ENCODE assay signal across 10 cellular contexts in genomic region chr17:56297142-56297541, GRCh38.
DNase-seq lines count a peak whose midpoint lies in the region; ATAC-seq and TF ChIP-seq lines count a peak whose summit lies in the region.
"Had no signal": no experiment of that assay in that cellular context is flagged by ENCODE, and none has a peak within 500 bp of the region (broad histone marks: within the 10 kb centered on the region; RNA-seq: fewer than 3 reads in every experiment).

No MANE protein-coding gene starts in this region.

- CTCF ChIA-PET in OCI-LY7 (lab: Charles Lee; ENCODE audit: unreplicated experiment): no interaction called here

- H3K56ac ChIP-seq in H9 (ENCODE audit: insufficient read length, low read depth, low read length): no peak overlapping the region

- no peaks in the 10 kb centered on the region for H3K36me3 ChIP-seq in OCI-LY7 (ENCODE audit: insufficient read depth, low read length)

- H3K9ac ChIP-seq in H9 (ENCODE audit: extremely low read depth, insufficient read length, low read length): no peak overlapping the region

- H3K14ac ChIP-seq in H9 (ENCODE audit: insufficient read depth, low read length): no peak overlapping the region

- no peak overlapping the region for H3K4ac ChIP-seq in H9 (ENCODE audit: low read depth, low read length)

- peak overlapping the region; percentile 18 for H3K18ac ChIP-seq in H9 (ENCODE audit: insufficient read length, low read depth, low read length)

- no peaks in the 10 kb centered on the region for H3K23me2 ChIP-seq in H9 (ENCODE audit: insufficient read length, low read depth, low read length, poor library complexity, severe bottlenecking)

- no peak overlapping the region for H3K23ac ChIP-seq in H9 (ENCODE audit: insufficient read length, low read depth, low read length)

- peak; percentile 39 for DNase-seq in H9
- peak; percentile 22 for DNase-seq in SK-MEL-5 (ENCODE audit: low read depth, low spot score)
- peak; percentile 7 for DNase-seq in choroid plexus epithelial cell (ENCODE audit: low read depth)
- DNase-seq in stimulated activated CD4-positive, alpha-beta T cell treated with anti-CD3 and anti-CD28 coated beads, Interleukin-4, amount 100 ng/mL, for 1 hour: peak; percentile 2
- no peak for DNase-seq in OCI-LY7 (ENCODE audit: low spot score)
- no peak for DNase-seq in coronary artery (ENCODE audit: low spot score)
- DNase-seq: naive B cell, PC-3 had no signal

- no peak overlapping the region for H3K4me3 Mint-ChIP-seq in H9
- H3K4me3 Mint-ChIP-seq: IgD-negative memory B cell, naive B cell had no signal

- no peak overlapping the region for H2BK120ac ChIP-seq in H9 (ENCODE audit: low read depth, low read length, poor library complexity, severe bottlenecking)

- H3K4me1 ChIP-seq in H9 (ENCODE audit: insufficient read depth, low read length): no peaks in the 10 kb centered on the region
- no peaks in the 10 kb centered on the region for H3K4me1 ChIP-seq in OCI-LY7 (ENCODE audit: insufficient read depth, low read length, poor library complexity, severe bottlenecking)

- H3K27ac Mint-ChIP-seq in H9: peak overlapping the region in 1 of 3 experiments; percentile 8; a peak in 1 of 7 replicates
- H3K27ac Mint-ChIP-seq: IgD-negative memory B cell, naive B cell had no signal

- no peak overlapping the region for H2BK5ac ChIP-seq in H9 (ENCODE audit: insufficient read length, low read length)

- BruUV-seq in OCI-LY7 (replicated peaks; lab: Mats Ljungman, UMichigan): no TSS peak

- no peak overlapping the region for H4K91ac ChIP-seq in H9 (ENCODE audit: insufficient read length, low read depth, low read length)

- no peaks in the 10 kb centered on the region for H3K9me2 ChIP-seq in OCI-LY7 (ENCODE audit: insufficient read depth, low read length)

- no peak overlapping the region for H2BK20ac ChIP-seq in H9 (ENCODE audit: low read depth, low read length, poor library complexity, severe bottlenecking)

- H2AFZ ChIP-seq in H9 (ENCODE audit: low read length) (no peak overlapping the region), OCI-LY7 (ENCODE audit: low read length) (no peak overlapping the region)

- no peak overlapping the region for H3T11ph ChIP-seq in H9 (ENCODE audit: low read length)

- H2AK5ac ChIP-seq in H9 (ENCODE audit: insufficient read length, low read length): no peak overlapping the region

- no peak overlapping the region for H4K5ac ChIP-seq in H9 (ENCODE audit: insufficient read length, low read depth, low read length)

- H3K36me3 Mint-ChIP-seq in H9 (ENCODE audit: insufficient read depth in 1 of 3, low read depth in 3 of 3): no peaks in the 10 kb centered on the region
- H3K36me3 Mint-ChIP-seq: IgD-negative memory B cell, naive B cell had no signal

- H3K9me3 ChIP-seq in H9 (ENCODE audit: control insufficient read depth, low read depth, low read length) (no peaks in the 10 kb centered on the region), OCI-LY7 (ENCODE audit: low read length) (no peaks in the 10 kb centered on the region)

- H3K9me3 Mint-ChIP-seq in H9: no peaks in the 10 kb centered on the region
- H3K9me3 Mint-ChIP-seq: naive B cell had no signal

- TF ChIP-seq CTCF in H9 (conservative IDR thresholded peaks at IDR 0.05): no peak
- TF ChIP-seq CTCF in choroid plexus epithelial cell (conservative IDR thresholded peaks at IDR 0.05; ENCODE audit: low read depth, low read length): no peak
- TF ChIP-seq CTCF in OCI-LY7 (conservative IDR thresholded peaks at IDR 0.05; ENCODE audit: low read length): no peak
- TF ChIP-seq CTCF in coronary artery (IDR thresholded peaks at IDR 0.05): no peak

- no CpG with 5 or more reads among the region's 8 CpGs for WGBS in H9 (ENCODE audit: extremely low coverage, insufficient read length, low lambda C conversion rate)

- H3K27me3 Mint-ChIP-seq in H9 (ENCODE audit: low read depth): peaks cover 2% of the 10 kb centered on the region; the same call in 1 of the 2 replicates
- H3K27me3 Mint-ChIP-seq: IgD-negative memory B cell, naive B cell had no signal

- H3K4me1 Mint-ChIP-seq in H9: peaks cover under 1 to 3% of the 10 kb centered on the region in 2 experiments; a peak in 1 of 4 replicates
- H3K4me1 Mint-ChIP-seq: IgD-negative memory B cell had no signal

- no peak overlapping the region for H4K8ac ChIP-seq in H9 (replicated peaks; ENCODE audit: insufficient read length, low read depth, low read length)

- no peak overlapping the region for H3K27ac ChIP-seq in H9 (ENCODE audit: insufficient read length, low read depth, low read length)
- no peak overlapping the region for H3K27ac ChIP-seq in OCI-LY7 (ENCODE audit: low read depth, low read length, poor library complexity, severe bottlenecking)
- H3K27ac ChIP-seq in coronary artery: no peak overlapping the region

- in situ Hi-C loops in SK-MEL-5 (cut with HindIII; ENCODE audit: low pct_unique_long_range_greater_than_20kb, low sequenced_read_pairs): no loop called here

- H3K27me3 ChIP-seq in H9 (ENCODE audit: insufficient read depth, low read length): no peaks in the 10 kb centered on the region

- H3K79me2 ChIP-seq in H9 (ENCODE audit: insufficient read depth, low read length) (no peaks in the 10 kb centered on the region), OCI-LY7 (ENCODE audit: insufficient read depth, low read depth, low read length) (no peaks in the 10 kb centered on the region)

- no peak overlapping the region for H3K4me3 ChIP-seq in choroid plexus epithelial cell (ENCODE audit: low read depth, low read length)
- H3K4me3 ChIP-seq in OCI-LY7 (ENCODE audit: low read depth, low read length, poor library complexity, severe bottlenecking): no peak overlapping the region
- no peak overlapping the region for H3K4me3 ChIP-seq in coronary artery

- no peak overlapping the region for H3K4me2 ChIP-seq in H9 (ENCODE audit: insufficient read depth, insufficient read length, low read length)
- no peak overlapping the region for H3K4me2 ChIP-seq in OCI-LY7 (ENCODE audit: low read length)

- H4K20me1 ChIP-seq in H9 (ENCODE audit: control insufficient read depth, insufficient read depth, insufficient read length): no peaks in the 10 kb centered on the region
- no peaks in the 10 kb centered on the region for H4K20me1 ChIP-seq in OCI-LY7 (ENCODE audit: insufficient read depth, low read length)

- intact Hi-C loops in OCI-LY7 (cut with micrococcal nuclease; ENCODE audit: unreplicated experiment): no loop called here

- H2BK15ac ChIP-seq in H9 (ENCODE audit: low read depth, low read length): no peak overlapping the region

- ATAC-seq in GM19351 (IDR thresholded peaks at IDR 0.05; ENCODE audit: unreplicated experiment): no peak
- ATAC-seq: PC-3 had no signal

- H3K79me1 ChIP-seq in H9 (ENCODE audit: insufficient read depth, low read depth, low read length, poor library complexity, severe bottlenecking): no peaks in the 10 kb centered on the region

- POLR2A ChIA-PET in OCI-LY7 (lab: Charles Lee): no interaction called here

- no peak overlapping the region for H2BK12ac ChIP-seq in H9 (ENCODE audit: insufficient read length, low read depth, low read length)

Comparison
In these comparisons a context has a peak if more than half of its experiments do, and no peak if none do; other contexts are left out.
1. DNase-seq: peak in H9 (single experiment), SK-MEL-5 (single experiment), choroid plexus epithelial cell (single experiment) and stimulated activated CD4-positive, alpha-beta T cell treated with anti-CD3 and anti-CD28 coated beads, Interleukin-4, amount 100 ng/mL, for 1 hour (single experiment); none in OCI-LY7 (single experiment) and coronary artery (single experiment).